Comparison of ENCODE assay signal across 1 cellular context in the genomic region with DNA sequence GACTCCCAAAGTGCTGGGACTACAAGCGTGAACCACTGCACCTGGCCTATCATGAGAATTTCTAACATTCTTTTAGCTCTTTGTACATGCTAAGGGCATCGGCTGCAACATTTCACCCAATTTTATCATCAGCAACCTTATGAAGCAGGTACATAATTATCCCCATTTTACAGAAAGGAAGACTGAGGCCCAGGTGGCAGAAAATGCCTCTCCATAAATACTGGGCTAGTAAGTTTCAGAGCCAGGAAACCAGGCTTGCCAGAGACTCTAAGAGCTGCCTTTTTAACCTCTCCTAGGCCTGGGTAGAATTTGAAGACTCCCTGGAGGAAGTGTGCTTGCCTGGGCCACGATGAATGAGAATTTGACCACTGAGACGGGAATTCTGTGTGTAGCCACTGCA.
TF ChIP-seq lines count a peak whose summit lies in the region.

No MANE protein-coding gene starts in this region.

TF ChIP-seq in HepG2, 621 proteins besides CTCF, POLR2A, EP300 and RAD21:
- TF ChIP-seq SP4 (CRISPR knock-in tag; IDR thresholded peaks at IDR 0.05) (no peak), RCOR2 (CRISPR knock-in tag; IDR thresholded peaks at IDR 0.05) (0 out of 2 replicates have a peak, but pooled peaks have one; percentile 29), ARNTL (CRISPR knock-in tag; IDR thresholded peaks at IDR 0.05) (no peak), ZFP36L1 (CRISPR knock-in tag; IDR thresholded peaks at IDR 0.05) (no peak), ZNF629 (CRISPR knock-in tag; conservative IDR thresholded peaks at IDR 0.05) (peak; percentile 97), PRPF4 (IDR thresholded peaks at IDR 0.05; ENCODE audit: low read depth, low read length, poor library complexity, severe bottlenecking) (no peak), ZBTB33 (CRISPR knock-in tag; IDR thresholded peaks at IDR 0.05) (no peak), TOPORS (CRISPR knock-in tag; IDR thresholded peaks at IDR 0.05) (no peak), CHD4 (IDR thresholded peaks at IDR 0.05; ENCODE audit: borderline replicate concordance, low read length) (peak; percentile 90), ZNF414 (CRISPR knock-in tag; IDR thresholded peaks at IDR 0.05) (no peak), ZMYM3 (CRISPR knock-in tag; IDR thresholded peaks at IDR 0.05) (peak; percentile 81)
- TF ChIP-seq, protein P1, sequence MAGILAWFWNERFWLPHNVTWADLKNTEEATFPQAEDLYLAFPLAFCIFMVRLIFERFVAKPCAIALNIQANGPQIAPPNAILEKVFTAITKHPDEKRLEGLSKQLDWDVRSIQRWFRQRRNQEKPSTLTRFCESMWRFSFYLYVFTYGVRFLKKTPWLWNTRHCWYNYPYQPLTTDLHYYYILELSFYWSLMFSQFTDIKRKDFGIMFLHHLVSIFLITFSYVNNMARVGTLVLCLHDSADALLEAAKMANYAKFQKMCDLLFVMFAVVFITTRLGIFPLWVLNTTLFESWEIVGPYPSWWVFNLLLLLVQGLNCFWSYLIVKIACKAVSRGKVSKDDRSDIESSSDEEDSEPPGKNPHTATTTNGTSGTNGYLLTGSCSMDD (CRISPR knock-in tag; IDR thresholded peaks at IDR 0.05), result no peak
- TF ChIP-seq, protein P2, sequence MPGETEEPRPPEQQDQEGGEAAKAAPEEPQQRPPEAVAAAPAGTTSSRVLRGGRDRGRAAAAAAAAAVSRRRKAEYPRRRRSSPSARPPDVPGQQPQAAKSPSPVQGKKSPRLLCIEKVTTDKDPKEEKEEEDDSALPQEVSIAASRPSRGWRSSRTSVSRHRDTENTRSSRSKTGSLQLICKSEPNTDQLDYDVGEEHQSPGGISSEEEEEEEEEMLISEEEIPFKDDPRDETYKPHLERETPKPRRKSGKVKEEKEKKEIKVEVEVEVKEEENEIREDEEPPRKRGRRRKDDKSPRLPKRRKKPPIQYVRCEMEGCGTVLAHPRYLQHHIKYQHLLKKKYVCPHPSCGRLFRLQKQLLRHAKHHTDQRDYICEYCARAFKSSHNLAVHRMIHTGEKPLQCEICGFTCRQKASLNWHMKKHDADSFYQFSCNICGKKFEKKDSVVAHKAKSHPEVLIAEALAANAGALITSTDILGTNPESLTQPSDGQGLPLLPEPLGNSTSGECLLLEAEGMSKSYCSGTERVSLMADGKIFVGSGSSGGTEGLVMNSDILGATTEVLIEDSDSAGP (CRISPR knock-in tag; IDR thresholded peaks at IDR 0.05; ENCODE audit: borderline replicate concordance), result no peak
- TF ChIP-seq, protein P3, sequence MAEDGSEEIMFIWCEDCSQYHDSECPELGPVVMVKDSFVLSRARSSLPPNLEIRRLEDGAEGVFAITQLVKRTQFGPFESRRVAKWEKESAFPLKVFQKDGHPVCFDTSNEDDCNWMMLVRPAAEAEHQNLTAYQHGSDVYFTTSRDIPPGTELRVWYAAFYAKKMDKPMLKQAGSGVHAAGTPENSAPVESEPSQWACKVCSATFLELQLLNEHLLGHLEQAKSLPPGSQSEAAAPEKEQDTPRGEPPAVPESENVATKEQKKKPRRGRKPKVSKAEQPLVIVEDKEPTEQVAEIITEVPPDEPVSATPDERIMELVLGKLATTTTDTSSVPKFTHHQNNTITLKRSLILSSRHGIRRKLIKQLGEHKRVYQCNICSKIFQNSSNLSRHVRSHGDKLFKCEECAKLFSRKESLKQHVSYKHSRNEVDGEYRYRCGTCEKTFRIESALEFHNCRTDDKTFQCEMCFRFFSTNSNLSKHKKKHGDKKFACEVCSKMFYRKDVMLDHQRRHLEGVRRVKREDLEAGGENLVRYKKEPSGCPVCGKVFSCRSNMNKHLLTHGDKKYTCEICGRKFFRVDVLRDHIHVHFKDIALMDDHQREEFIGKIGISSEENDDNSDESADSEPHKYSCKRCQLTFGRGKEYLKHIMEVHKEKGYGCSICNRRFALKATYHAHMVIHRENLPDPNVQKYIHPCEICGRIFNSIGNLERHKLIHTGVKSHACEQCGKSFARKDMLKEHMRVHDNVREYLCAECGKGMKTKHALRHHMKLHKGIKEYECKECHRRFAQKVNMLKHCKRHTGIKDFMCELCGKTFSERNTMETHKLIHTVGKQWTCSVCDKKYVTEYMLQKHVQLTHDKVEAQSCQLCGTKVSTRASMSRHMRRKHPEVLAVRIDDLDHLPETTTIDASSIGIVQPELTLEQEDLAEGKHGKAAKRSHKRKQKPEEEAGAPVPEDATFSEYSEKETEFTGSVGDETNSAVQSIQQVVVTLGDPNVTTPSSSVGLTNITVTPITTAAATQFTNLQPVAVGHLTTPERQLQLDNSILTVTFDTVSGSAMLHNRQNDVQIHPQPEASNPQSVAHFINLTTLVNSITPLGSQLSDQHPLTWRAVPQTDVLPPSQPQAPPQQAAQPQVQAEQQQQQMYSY (CRISPR knock-in tag; IDR thresholded peaks at IDR 0.05), result no peak
